23 cellular contexts compared by ENCODE assay signal in the genomic region with DNA sequence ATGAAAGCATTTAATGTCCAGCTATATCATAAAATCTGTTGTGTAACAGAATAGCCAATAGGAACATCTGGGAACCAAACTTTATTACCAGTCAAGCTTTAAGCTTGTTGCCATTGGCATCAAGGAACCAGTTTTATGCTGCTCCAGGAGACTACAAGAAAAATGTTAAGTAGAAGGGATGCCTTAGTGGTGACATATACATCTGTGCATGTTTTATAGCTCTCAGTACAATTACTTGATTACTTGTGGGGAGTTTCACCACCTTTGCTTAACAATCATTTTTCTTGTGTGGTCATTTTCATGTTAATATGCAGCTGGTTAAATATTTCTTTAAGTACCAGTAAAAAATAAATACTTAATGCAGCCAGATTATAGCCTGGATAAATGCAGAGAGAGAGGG. TPM values are rescaled to one million over a fixed set of nuclear protein-coding genes. Genes with fewer than 3 reads are reported as not detected.
DNase-seq lines count a peak whose midpoint lies in the region; ATAC-seq, FAIRE-seq and TF ChIP-seq lines count a peak whose summit lies in the region.
"Had no signal": no experiment of that assay in that cellular context is flagged by ENCODE, and none has a peak within 500 bp of the region (broad histone marks: within the 10 kb centered on the region; RNA-seq: fewer than 3 reads in every experiment).

No MANE protein-coding gene starts in this region.

- peaks cover 6 to 55% (median 17%) of the 10 kb centered on the region in 9 donors for H3K9me3 Mint-ChIP-seq in naive thymus-derived CD8-positive, alpha-beta T cell

- no peaks in the 10 kb centered on the region for H3K27me3 Mint-ChIP-seq in naive thymus-derived CD8-positive, alpha-beta T cell
- H3K27me3 Mint-ChIP-seq: activated naive CD8-positive, alpha-beta T cell; CD4-positive, CD25-positive, alpha-beta regulatory T cell had no signal

- intact Hi-C loops in left lung (cut with DNase I), result no loop called here
- intact Hi-C loops in esophagus squamous epithelium (cut with DNase I), result no loop called here

- no peak overlapping the region for H3K27ac Mint-ChIP-seq in naive thymus-derived CD8-positive, alpha-beta T cell
- H3K27ac Mint-ChIP-seq: activated naive CD8-positive, alpha-beta T cell; CD4-positive, CD25-positive, alpha-beta regulatory T cell had no signal

- in situ Hi-C loops in astrocyte of the spinal cord (cut with HindIII; ENCODE audit: low sequenced_read_pairs), result no loop called here

- H3K36me3 ChIP-seq in left lung (no peaks in the 10 kb centered on the region), esophagus squamous epithelium (no peaks in the 10 kb centered on the region)
- H3K36me3 ChIP-seq: WERI-Rb-1 had no signal

- H3K4me3 Mint-ChIP-seq in naive thymus-derived CD8-positive, alpha-beta T cell, result no peak overlapping the region
- H3K4me3 Mint-ChIP-seq: activated naive CD8-positive, alpha-beta T cell; CD4-positive, CD25-positive, alpha-beta regulatory T cell; nephron had no signal

- H3K4me1 ChIP-seq in left lung (no peaks in the 10 kb centered on the region), esophagus squamous epithelium (no peaks in the 10 kb centered on the region)

- H3K9me3 ChIP-seq in left lung (peaks cover 0 to 11% of the 10 kb centered on the region in 2 donors), esophagus squamous epithelium (peaks cover 0 to 7% (median 0%) of the 10 kb centered on the region in 3 donors)

- ATAC-seq in left lung (peak; percentile 42), HG03342 (IDR thresholded peaks at IDR 0.05; ENCODE audit: unreplicated experiment) (no peak)
- ATAC-seq in naive thymus-derived CD8-positive, alpha-beta T cell, result no peak
- ATAC-seq: esophagus mucosa, GM12878, sciatic nerve had no signal

- no peaks in the 10 kb centered on the region for H3K36me3 Mint-ChIP-seq in naive thymus-derived CD8-positive, alpha-beta T cell
- H3K36me3 Mint-ChIP-seq: activated naive CD8-positive, alpha-beta T cell; CD4-positive, CD25-positive, alpha-beta regulatory T cell had no signal

- no peaks in the 10 kb centered on the region for H3K27me3 ChIP-seq in left lung
- H3K27me3 ChIP-seq in esophagus squamous epithelium, result no peaks in the 10 kb centered on the region

- H3K4me3 ChIP-seq in AG04449 (ENCODE audit: low read depth, low read length) (no peak overlapping the region), astrocyte of the spinal cord (ENCODE audit: low read depth, low read length) (no peak overlapping the region), left lung (no peak overlapping the region), esophagus squamous epithelium (no peak overlapping the region)
- H3K4me3 ChIP-seq: GM12878, SK-N-MC had no signal

- no peak for TF ChIP-seq CTCF in AG04449 (IDR thresholded peaks at IDR 0.05; ENCODE audit: insufficient read depth, low read length, missing control alignments)
- TF ChIP-seq CTCF in astrocyte of the spinal cord (IDR thresholded peaks at IDR 0.05; ENCODE audit: low read depth, low read length), result no peak
- no peak for TF ChIP-seq CTCF in left lung (IDR thresholded peaks at IDR 0.05)
- no peak for TF ChIP-seq CTCF in esophagus squamous epithelium (IDR thresholded peaks at IDR 0.05)

- no peak overlapping the region for H3K27ac ChIP-seq in left lung
- no peak overlapping the region for H3K27ac ChIP-seq in esophagus squamous epithelium
- H3K27ac ChIP-seq: RWPE1, SK-N-MC had no signal

- CTCF ChIA-PET in AG04449 (lab: Yijun Ruan, JAX), result interaction anchor here (1.4 to 2.0 kb wide), 2 partner anchors 15 to 144 kb away, joined by 3 to 7 read pairs; no protein-coding TSS in a partner anchor

- DNase-seq in AG04449 (ENCODE audit: low read depth, low spot score) (peak; percentile 69), H54 (ENCODE audit: insufficient read length, low spot score) (no peak), astrocyte of the spinal cord (ENCODE audit: low read depth, low spot score) (peak; percentile 38), left lung (no peak), esophagus squamous epithelium (lab: John Stamatoyannopoulos, UW) (no peak), DMS114 treated with DMSO at 0.1 percent for 48 hours (lab: John Stamatoyannopoulos, UW; ENCODE audit: unreplicated experiment) (no peak)
- DNase-seq in naive thymus-derived CD8-positive, alpha-beta T cell, result no peak
- DNase-seq: CD4-positive, CD25-positive, alpha-beta regulatory T cell; DMS153; effector CD8-positive, alpha-beta T cell; midbrain; NCI-H146; posterior cingulate gyrus; WERI-Rb-1 had no signal

- FAIRE-seq in H54 (lab: Jason Lieb, UNC), result peak; percentile 69
- FAIRE-seq: GM12878 had no signal

- TF ChIP-seq POLR2A in H54 (IDR thresholded peaks at IDR 0.05; ENCODE audit: low read depth, low read length) (no peak), esophagus squamous epithelium (IDR thresholded peaks at IDR 0.05) (no peak)

- POLR2A ChIA-PET in AG04449 (lab: Yijun Ruan, JAX), result no interaction called here
- POLR2A ChIA-PET in naive thymus-derived CD8-positive, alpha-beta T cell (lab: Charles Lee), result no interaction called here

- H3K4me1 Mint-ChIP-seq in naive thymus-derived CD8-positive, alpha-beta T cell, result no peaks in the 10 kb centered on the region
- H3K4me1 Mint-ChIP-seq: CD4-positive, CD25-positive, alpha-beta regulatory T cell had no signal

RNA-seq across cellular contexts. Expression of a gene that starts 35.8 kb away (rescaled TPM):
- total RNA-seq in left lung, result 10 to 100 TPM; 37.7 to 37.8 TPM
- 1 to 10 TPM in 3 of 4 donors, under 1 TPM in 1; 0.75 to 8.0 (median 3.9) TPM for total RNA-seq in esophagus squamous epithelium
- total RNA-seq in naive thymus-derived CD8-positive, alpha-beta T cell, result not detected
- not detected for polyA plus RNA-seq in naive thymus-derived CD8-positive, alpha-beta T cell
- total RNA-seq: CD4-positive, CD25-positive, alpha-beta regulatory T cell; T-helper 2 cell treated with Interferon-gamma antibody and Interleukin-4, amounts not matched to agents 100 ng/mL and 5 ng/mL, for 36 hours had no signal
- polyA plus RNA-seq: CD4-positive, CD25-positive, alpha-beta regulatory T cell had no signal

RNA-seq across cellular contexts. Expression of a gene that starts 45.8 kb away (rescaled TPM):
- total RNA-seq in left lung (1 to 10 TPM; 3.1 to 5.6 TPM), esophagus squamous epithelium (not detected)
- total RNA-seq in naive thymus-derived CD8-positive, alpha-beta T cell, result not detected
- polyA plus RNA-seq in naive thymus-derived CD8-positive, alpha-beta T cell, result not detected
- total RNA-seq: CD4-positive, CD25-positive, alpha-beta regulatory T cell; esophagus mucosa; GM12878; sciatic nerve; T-helper 2 cell treated with Interferon-gamma antibody and Interleukin-4, amounts not matched to agents 100 ng/mL and 5 ng/mL, for 36 hours had no signal
- polyA plus RNA-seq: CD4-positive, CD25-positive, alpha-beta regulatory T cell had no signal

Comparison
In these comparisons a context has a peak if more than half of its experiments do, and no peak if none do; other contexts are left out.
1. DNase-seq: peak in AG04449 (single experiment) and astrocyte of the spinal cord (single experiment); none in H54 (single experiment), left lung (0 of 2), esophagus squamous epithelium (single experiment), naive thymus-derived CD8-positive, alpha-beta T cell (0 of 10) and DMS114 treated with DMSO at 0.1 percent for 48 hours (single experiment).
2. RNA of a gene that starts 35.8 kb away (total RNA-seq): 37.7 to 37.8 TPM in left lung; 0.75 to 8.0 TPM in esophagus squamous epithelium and not detected in naive thymus-derived CD8-positive, alpha-beta T cell; every median in the first group is over 4 times any median in the second.
3. RNA of a gene that starts 45.8 kb away (total RNA-seq): 3.1 to 5.6 TPM in left lung; not detected in esophagus squamous epithelium and not detected in naive thymus-derived CD8-positive, alpha-beta T cell; every median in the first group is over 4 times any median in the second.